In the genomic region with DNA sequence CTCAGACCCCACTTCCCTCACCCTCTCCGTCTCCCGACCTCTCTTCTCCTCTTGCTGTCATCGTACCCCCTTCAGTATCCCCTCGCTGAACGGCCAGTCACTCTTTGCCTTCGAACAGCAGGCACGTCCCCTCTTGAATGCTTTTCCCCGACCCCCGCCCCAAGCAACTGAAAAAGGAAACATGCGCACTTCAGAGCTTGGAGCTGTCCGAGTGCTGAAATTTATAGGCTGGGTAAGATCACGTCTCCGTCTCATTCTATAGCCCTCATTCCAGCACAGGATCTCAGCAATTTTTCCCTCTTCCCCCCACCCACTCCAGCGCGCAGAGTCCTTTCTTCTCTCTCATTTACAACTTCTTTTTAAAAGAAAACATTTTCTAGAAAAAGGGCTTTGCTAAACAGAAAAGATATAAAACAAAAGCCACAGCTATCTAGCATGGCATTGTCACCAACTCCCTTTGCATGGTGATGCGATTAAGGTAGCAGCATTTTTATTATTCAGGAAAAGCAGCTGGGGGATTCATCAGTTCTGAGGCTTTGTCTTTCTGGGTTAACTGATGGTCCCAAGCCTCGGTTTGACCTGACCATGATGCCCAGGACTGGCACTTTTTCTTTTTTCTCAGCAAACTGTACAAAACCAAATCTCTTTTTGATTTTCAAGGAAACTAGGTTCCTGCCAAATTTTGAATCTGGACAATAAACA, we compare ENCODE assay signal across 1 cellular context.
TF ChIP-seq lines count a peak whose summit lies in the region.

A gene (plus strand): TSS at position 249 of the 702 bp plus-strand sequence. CDS start 522 bp downstream, outside the sequence.

TF ChIP-seq in HCT116, 20 proteins besides CTCF, POLR2A, EP300 and RAD21:
- TF ChIP-seq, protein P1, sequence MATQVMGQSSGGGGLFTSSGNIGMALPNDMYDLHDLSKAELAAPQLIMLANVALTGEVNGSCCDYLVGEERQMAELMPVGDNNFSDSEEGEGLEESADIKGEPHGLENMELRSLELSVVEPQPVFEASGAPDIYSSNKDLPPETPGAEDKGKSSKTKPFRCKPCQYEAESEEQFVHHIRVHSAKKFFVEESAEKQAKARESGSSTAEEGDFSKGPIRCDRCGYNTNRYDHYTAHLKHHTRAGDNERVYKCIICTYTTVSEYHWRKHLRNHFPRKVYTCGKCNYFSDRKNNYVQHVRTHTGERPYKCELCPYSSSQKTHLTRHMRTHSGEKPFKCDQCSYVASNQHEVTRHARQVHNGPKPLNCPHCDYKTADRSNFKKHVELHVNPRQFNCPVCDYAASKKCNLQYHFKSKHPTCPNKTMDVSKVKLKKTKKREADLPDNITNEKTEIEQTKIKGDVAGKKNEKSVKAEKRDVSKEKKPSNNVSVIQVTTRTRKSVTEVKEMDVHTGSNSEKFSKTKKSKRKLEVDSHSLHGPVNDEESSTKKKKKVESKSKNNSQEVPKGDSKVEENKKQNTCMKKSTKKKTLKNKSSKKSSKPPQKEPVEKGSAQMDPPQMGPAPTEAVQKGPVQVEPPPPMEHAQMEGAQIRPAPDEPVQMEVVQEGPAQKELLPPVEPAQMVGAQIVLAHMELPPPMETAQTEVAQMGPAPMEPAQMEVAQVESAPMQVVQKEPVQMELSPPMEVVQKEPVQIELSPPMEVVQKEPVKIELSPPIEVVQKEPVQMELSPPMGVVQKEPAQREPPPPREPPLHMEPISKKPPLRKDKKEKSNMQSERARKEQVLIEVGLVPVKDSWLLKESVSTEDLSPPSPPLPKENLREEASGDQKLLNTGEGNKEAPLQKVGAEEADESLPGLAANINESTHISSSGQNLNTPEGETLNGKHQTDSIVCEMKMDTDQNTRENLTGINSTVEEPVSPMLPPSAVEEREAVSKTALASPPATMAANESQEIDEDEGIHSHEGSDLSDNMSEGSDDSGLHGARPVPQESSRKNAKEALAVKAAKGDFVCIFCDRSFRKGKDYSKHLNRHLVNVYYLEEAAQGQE (IDR thresholded peaks at IDR 0.05; ENCODE audit: low read depth): peak; percentile 57
- TF ChIP-seq SRF (IDR thresholded peaks at IDR 0.05; ENCODE audit: low read depth): no peak
